In genomic region chr6:54817834-54818233, GRCh38 we compare ENCODE assay signal across 21 cellular contexts. TPM values are rescaled to one million over a fixed set of nuclear protein-coding genes. Genes with fewer than 3 reads are reported as not detected.
DNase-seq lines count a peak whose midpoint lies in the region; ATAC-seq and TF ChIP-seq lines count a peak whose summit lies in the region.
"Had no signal": no experiment of that assay in that cellular context is flagged by ENCODE, and none has a peak within 500 bp of the region (broad histone marks: within the 10 kb centered on the region; RNA-seq: fewer than 3 reads in every experiment).

No MANE protein-coding gene starts in this region.

- 82% methylated on average over 2 of the region's 2 CpGs for WGBS in hepatocyte (ENCODE audit: low lambda C conversion rate, missing lambda C conversion rate)

- no peak for ATAC-seq in HCT116
- ATAC-seq in HG03095 (IDR thresholded peaks at IDR 0.05; ENCODE audit: unreplicated experiment) = no peak
- ATAC-seq: GM12878 had no signal

- no peak for DNase-seq in HCT116 (ENCODE audit: low read depth, low spot score)
- DNase-seq in MM.1S = no peak
- no peak for DNase-seq in PC-9
- no peak for DNase-seq in neural progenitor cell (ENCODE audit: low spot score)
- DNase-seq in hepatocyte (ENCODE audit: low spot score) = no peak
- no peak for DNase-seq in activated naive CD4-positive, alpha-beta T cell treated with anti-CD3 and anti-CD28 coated beads for 36 hours
- DNase-seq: ACHN; BE2C; C1 segment of cervical spinal cord; CD4-positive, CD25-positive, alpha-beta regulatory T cell; CD8-positive, alpha-beta memory T cell; COR-L47; DMS 273 treated with DMSO at 0.1 percent for 48 hours; DMS53; DND-41; EL; IMR-90 had no signal

- no peaks in the 10 kb centered on the region for H3K27me3 Mint-ChIP-seq in neural progenitor cell (ENCODE audit: insufficient read depth, low read depth)
- no peaks in the 10 kb centered on the region for H3K27me3 Mint-ChIP-seq in activated naive CD4-positive, alpha-beta T cell treated with anti-CD3 and anti-CD28 coated beads for 36 hours (ENCODE audit: low read depth)
- H3K27me3 Mint-ChIP-seq: CD4-positive, CD25-positive, alpha-beta regulatory T cell; CD8-positive, alpha-beta memory T cell had no signal

- H3K4me3 ChIP-seq in HCT116 (replicated peaks in 1 of 2; ENCODE audit: low read depth in 1 of 2, low read length in 2 of 2) (no peak overlapping the region), MM.1S (ENCODE audit: low read length) (no peak overlapping the region), PC-9 (no peak overlapping the region), neural progenitor cell (no peak overlapping the region), hepatocyte (no peak overlapping the region)
- H3K4me3 ChIP-seq: GM12878, HAP-1 had no signal

- no peaks in the 10 kb centered on the region for H3F3A ChIP-seq in MM.1S (ENCODE audit: insufficient read depth, low read length)
- H3F3A ChIP-seq in PC-9 (ENCODE audit: insufficient read depth, low read depth) = no peaks in the 10 kb centered on the region
- no peaks in the 10 kb centered on the region for H3F3A ChIP-seq in neural progenitor cell (ENCODE audit: low read depth)

- H3K36me3 Mint-ChIP-seq in neural progenitor cell = no peaks in the 10 kb centered on the region
- no peaks in the 10 kb centered on the region for H3K36me3 Mint-ChIP-seq in activated naive CD4-positive, alpha-beta T cell treated with anti-CD3 and anti-CD28 coated beads for 36 hours (ENCODE audit: low read depth)
- H3K36me3 Mint-ChIP-seq: CD4-positive, CD25-positive, alpha-beta regulatory T cell; CD8-positive, alpha-beta memory T cell had no signal

- no peak overlapping the region for H3K4me3 Mint-ChIP-seq in neural progenitor cell
- no peak overlapping the region for H3K4me3 Mint-ChIP-seq in activated naive CD4-positive, alpha-beta T cell treated with anti-CD3 and anti-CD28 coated beads for 36 hours
- H3K4me3 Mint-ChIP-seq: CD4-positive, CD25-positive, alpha-beta regulatory T cell; CD8-positive, alpha-beta memory T cell had no signal

- H3K9me3 ChIP-seq in HCT116 (ENCODE audit: control insufficient read depth in 1 of 2, insufficient read depth in 1 of 2, low read depth in 1 of 2, low read length in 2 of 2) (no peaks in the 10 kb centered on the region), MM.1S (replicated peaks; ENCODE audit: insufficient read depth, low read length) (no peaks in the 10 kb centered on the region), PC-9 (ENCODE audit: insufficient read depth, low read depth) (no peaks in the 10 kb centered on the region), neural progenitor cell (ENCODE audit: low read depth) (no peaks in the 10 kb centered on the region), hepatocyte (ENCODE audit: low read depth) (no peaks in the 10 kb centered on the region)
- H3K9me3 ChIP-seq: HAP-1 had no signal

- no peak for TF ChIP-seq RAD21 in HCT116 (IDR thresholded peaks at IDR 0.05; ENCODE audit: low read depth)

- H3K4me2 ChIP-seq in HCT116 (ENCODE audit: low read length) = no peak overlapping the region
- H3K4me2 ChIP-seq in MM.1S (ENCODE audit: low read depth, low read length) = 0 out of 2 replicates have a peak overlapping the region, but pooled peaks have one; percentile 3
- H3K4me2 ChIP-seq in PC-9 = no peak overlapping the region
- H3K4me2 ChIP-seq in neural progenitor cell = no peak overlapping the region
- no peak overlapping the region for H3K4me2 ChIP-seq in hepatocyte

- H4K20me1 ChIP-seq in HCT116 (ENCODE audit: insufficient read depth) (no peaks in the 10 kb centered on the region), MM.1S (ENCODE audit: insufficient read depth, low read length) (no peaks in the 10 kb centered on the region), PC-9 (ENCODE audit: insufficient read depth) (no peaks in the 10 kb centered on the region), neural progenitor cell (ENCODE audit: low read depth) (no peaks in the 10 kb centered on the region), hepatocyte (ENCODE audit: insufficient read depth, poor library complexity, severe bottlenecking) (no peaks in the 10 kb centered on the region)

- intact Hi-C loops in HCT116 (cut with micrococcal nuclease) (no loop called here), PC-9 (cut with micrococcal nuclease; ENCODE audit: unreplicated experiment) (no loop called here)
- intact Hi-C loops in activated naive CD4-positive, alpha-beta T cell treated with anti-CD3 and anti-CD28 coated beads for 36 hours (cut with micrococcal nuclease) = no loop called here

- H3K79me2 ChIP-seq in HCT116 (ENCODE audit: insufficient read depth, low read length) (no peaks in the 10 kb centered on the region), MM.1S (ENCODE audit: low read length) (no peaks in the 10 kb centered on the region), PC-9 (ENCODE audit: low read depth) (no peaks in the 10 kb centered on the region), neural progenitor cell (ENCODE audit: low read depth) (no peaks in the 10 kb centered on the region), hepatocyte (no peaks in the 10 kb centered on the region)

- H3K9me3 Mint-ChIP-seq in neural progenitor cell = no peaks in the 10 kb centered on the region
- H3K9me3 Mint-ChIP-seq in activated naive CD4-positive, alpha-beta T cell treated with anti-CD3 and anti-CD28 coated beads for 36 hours = peaks cover 12% of the 10 kb centered on the region

- POLR2A ChIA-PET in HCT116 (lab: Charles Lee) (no interaction called here), PC-9 (lab: Charles Lee; ENCODE audit: unreplicated experiment) (no interaction called here)

- H2AFZ ChIP-seq in HCT116 (ENCODE audit: low read depth, low read length, poor library complexity, severe bottlenecking) = peak overlapping the region; percentile 48
- H2AFZ ChIP-seq in MM.1S (ENCODE audit: low read length) = no peak overlapping the region
- H2AFZ ChIP-seq in PC-9 = peak overlapping the region; percentile 46; the same call in 1 of the 2 replicates
- peak overlapping the region; percentile 9 for H2AFZ ChIP-seq in neural progenitor cell (replicated peaks)
- H2AFZ ChIP-seq in hepatocyte = no peak overlapping the region

- RAD21 ChIA-PET in HCT116 (lab: Charles Lee; ENCODE audit: low non-redundant PET in 1 of 2, low total read pairs in 2 of 2, uncharacterized antibody in 2 of 2, unreplicated experiment in 2 of 2) = no interaction called here

- H3K9ac ChIP-seq in HCT116 (ENCODE audit: low read length) (no peak overlapping the region), MM.1S (ENCODE audit: low read length) (no peak overlapping the region), neural progenitor cell (no peak overlapping the region)

- no peaks in the 10 kb centered on the region for H3K4me1 Mint-ChIP-seq in neural progenitor cell
- no peaks in the 10 kb centered on the region for H3K4me1 Mint-ChIP-seq in activated naive CD4-positive, alpha-beta T cell treated with anti-CD3 and anti-CD28 coated beads for 36 hours (ENCODE audit: low read depth)
- H3K4me1 Mint-ChIP-seq: CD4-positive, CD25-positive, alpha-beta regulatory T cell; CD8-positive, alpha-beta memory T cell had no signal

- CTCF ChIA-PET in HCT116 (lab: Charles Lee) = no interaction called here
- CTCF ChIA-PET in PC-9 (lab: Charles Lee) = interaction anchor here (0.7 kb wide), 1 partner anchor 15 kb away, joined by 3 read pairs; no protein-coding TSS in a partner anchor
- CTCF ChIA-PET in activated naive CD4-positive, alpha-beta T cell treated with anti-CD3 and anti-CD28 coated beads for 36 hours (lab: Charles Lee) = no interaction called here

- no peaks in the 10 kb centered on the region for H3K36me3 ChIP-seq in HCT116 (ENCODE audit: control insufficient read depth in 1 of 2, insufficient read depth in 2 of 2, low read length in 2 of 2)
- H3K36me3 ChIP-seq in MM.1S (replicated peaks; ENCODE audit: insufficient read depth, low read length) = no peaks in the 10 kb centered on the region
- H3K36me3 ChIP-seq in PC-9 (ENCODE audit: low read depth) = no peaks in the 10 kb centered on the region
- H3K36me3 ChIP-seq in neural progenitor cell = no peaks in the 10 kb centered on the region
- no peaks in the 10 kb centered on the region for H3K36me3 ChIP-seq in hepatocyte (replicated peaks; ENCODE audit: insufficient read depth, low read depth)
- H3K36me3 ChIP-seq: BE2C, HAP-1 had no signal

- H3K9me2 ChIP-seq in HCT116 (ENCODE audit: insufficient read depth) = no peaks in the 10 kb centered on the region
- no peaks in the 10 kb centered on the region for H3K9me2 ChIP-seq in MM.1S (replicated peaks; ENCODE audit: insufficient read depth, low read length)
- H3K9me2 ChIP-seq in PC-9 (ENCODE audit: insufficient read depth) = no peaks in the 10 kb centered on the region
- no peaks in the 10 kb centered on the region for H3K9me2 ChIP-seq in hepatocyte (replicated peaks; ENCODE audit: insufficient read depth)

- BruUV-seq in HCT116 (replicated peaks; lab: Mats Ljungman, UMichigan) (no TSS peak), PC-9 (replicated peaks; lab: Mats Ljungman, UMichigan) (no TSS peak)

- H3K4me1 ChIP-seq in HCT116 (ENCODE audit: control insufficient read depth in 1 of 2, insufficient read depth in 2 of 2, low read length in 2 of 2) (no peaks in the 10 kb centered on the region), MM.1S (ENCODE audit: low read length) (0 out of 2 replicates have a peak, but pooled peaks cover 4% of the 10 kb centered on the region), PC-9 (replicated peaks; ENCODE audit: insufficient read depth) (no peaks in the 10 kb centered on the region), neural progenitor cell (no peaks in the 10 kb centered on the region), hepatocyte (ENCODE audit: insufficient read depth) (peaks cover 5% of the 10 kb centered on the region)
- H3K4me1 ChIP-seq: BE2C had no signal

- TF ChIP-seq CTCF in HCT116 (IDR thresholded peaks at IDR 0.05 in 2 of 3, conservative IDR thresholded peaks at IDR 0.05 in 1 of 3; ENCODE audit: borderline replicate concordance in 1 of 3, insufficient read depth in 1 of 3, low read depth in 2 of 3, low read length in 2 of 3) (no peak), MM.1S (IDR thresholded peaks at IDR 0.05; ENCODE audit: low read length) (no peak), PC-9 (conservative IDR thresholded peaks at IDR 0.05) (no peak), neural progenitor cell (IDR thresholded peaks at IDR 0.05) (no peak), hepatocyte (IDR thresholded peaks at IDR 0.05; ENCODE audit: poor library complexity) (no peak)

- TF ChIP-seq POLR2A in HCT116 (IDR thresholded peaks at IDR 0.05; ENCODE audit: borderline replicate concordance, extremely low read depth, insufficient read depth, insufficient read length) = no peak

- H3K27ac ChIP-seq in HCT116 (ENCODE audit: low read depth, low read length) (no peak overlapping the region), MM.1S (ENCODE audit: low read length) (no peak overlapping the region), PC-9 (no peak overlapping the region), neural progenitor cell (no peak overlapping the region), hepatocyte (no peak overlapping the region)

- H3K27ac Mint-ChIP-seq in neural progenitor cell = no peak overlapping the region
- H3K27ac Mint-ChIP-seq in activated naive CD4-positive, alpha-beta T cell treated with anti-CD3 and anti-CD28 coated beads for 36 hours = no peak overlapping the region
- H3K27ac Mint-ChIP-seq: CD4-positive, CD25-positive, alpha-beta regulatory T cell; CD8-positive, alpha-beta memory T cell had no signal

- H3K27me3 ChIP-seq in HCT116 (ENCODE audit: insufficient read depth, low read length) (no peaks in the 10 kb centered on the region), MM.1S (replicated peaks; ENCODE audit: insufficient read depth, low read length) (no peaks in the 10 kb centered on the region), PC-9 (ENCODE audit: insufficient read depth, low read depth) (no peaks in the 10 kb centered on the region), neural progenitor cell (no peaks in the 10 kb centered on the region), hepatocyte (no peaks in the 10 kb centered on the region)
- H3K27me3 ChIP-seq: BE2C had no signal

RNA-seq across cellular contexts. Expression of gene FAM83B, which starts 28.7 kb away (rescaled TPM):
- 16.9 TPM for total RNA-seq in HCT116 (2021; ENCODE audit: unreplicated experiment)
- polyA plus RNA-seq in HCT116 (2012) = 3.2 and 3.6 TPM in 2 replicates
- 10.1 and 15.6 TPM in 2 replicates for total RNA-seq in PC-9 (2021)
- 5.3 and 6.3 TPM in 2 replicates for total RNA-seq in neural progenitor cell (ENCODE audit: low replicate concordance)
- 29.1 and 29.2 TPM in 2 replicates for total RNA-seq in hepatocyte
- polyA plus RNA-seq in hepatocyte = 5.5 and 5.6 TPM in 2 replicates
- not detected for total RNA-seq in activated naive CD4-positive, alpha-beta T cell treated with anti-CD3 and anti-CD28 coated beads for 36 hours
- total RNA-seq: CD4-positive, CD25-positive, alpha-beta regulatory T cell; CD8-positive, alpha-beta memory T cell; G401 had no signal
- polyA plus RNA-seq: CD4-positive, CD25-positive, alpha-beta regulatory T cell; CD8-positive, alpha-beta memory T cell; GM12878 had no signal

Comparison
In these comparisons a context has a peak if more than half of its experiments do, and no peak if none do; other contexts are left out.
1. H2AFZ ChIP-seq: peak in HCT116 (single experiment), PC-9 (single experiment) and neural progenitor cell (single experiment); none in MM.1S (single experiment) and hepatocyte (single experiment).